21 cellular contexts compared by ENCODE assay signal in the genomic region with DNA sequence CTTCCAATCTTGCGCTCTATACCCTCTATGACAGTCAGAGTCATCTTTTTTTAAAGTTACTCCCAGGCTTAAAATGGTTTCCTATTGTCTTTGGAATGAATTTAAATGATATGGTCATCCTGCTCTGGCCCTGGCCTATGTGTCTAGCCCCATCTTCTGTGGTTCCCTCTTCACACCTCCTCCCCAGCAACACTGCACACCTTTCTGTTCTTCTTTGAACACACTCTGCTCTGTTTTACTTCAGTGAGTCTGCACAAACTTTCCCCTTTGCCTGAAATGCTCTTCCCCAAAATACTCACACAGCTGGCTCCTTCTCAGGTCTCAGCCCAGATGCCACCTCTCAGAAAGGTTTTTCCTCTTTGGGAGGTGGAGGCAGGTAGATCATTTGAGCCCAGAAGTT.
A peak's percentile ranks its signal among the peaks of the same experiment; 100 is the strongest.
DNase-seq lines count a peak whose midpoint lies in the region; ATAC-seq, FAIRE-seq and TF ChIP-seq lines count a peak whose summit lies in the region.
"Had no signal": no experiment of that assay in that cellular context is flagged by ENCODE, and none has a peak within 500 bp of the region (broad histone marks: within the 10 kb centered on the region; RNA-seq: fewer than 3 reads in every experiment).

No MANE protein-coding gene starts in this region.

- no peak overlapping the region for H3K4me3 Mint-ChIP-seq in activated CD4-positive, alpha-beta memory T cell treated with anti-CD3 and anti-CD28 coated beads for 36 hours
- H3K4me3 Mint-ChIP-seq in activated CD4-positive, alpha-beta memory T cell treated with anti-CD3 and anti-CD28 coated beads, Interleukin-2, amount 10 ng/mL, durations not matched to agents 7 days and 5 days: no peak overlapping the region
- H3K4me3 Mint-ChIP-seq in activated naive CD8-positive, alpha-beta T cell: peak overlapping the region; percentile 8
- H3K4me3 Mint-ChIP-seq in nephron: no peak overlapping the region

- intact Hi-C loops in activated CD4-positive, alpha-beta memory T cell treated with anti-CD3 and anti-CD28 coated beads for 36 hours (cut with micrococcal nuclease): no loop called here

- peaks cover 92% of the 10 kb centered on the region for H3K4me1 Mint-ChIP-seq in activated CD4-positive, alpha-beta memory T cell treated with anti-CD3 and anti-CD28 coated beads for 36 hours (ENCODE audit: low read depth)
- peaks cover 74% of the 10 kb centered on the region for H3K4me1 Mint-ChIP-seq in activated CD4-positive, alpha-beta memory T cell treated with anti-CD3 and anti-CD28 coated beads, Interleukin-2, amount 10 ng/mL, durations not matched to agents 7 days and 5 days
- H3K4me1 Mint-ChIP-seq in activated naive CD8-positive, alpha-beta T cell (ENCODE audit: low read depth): peaks cover 90% of the 10 kb centered on the region
- H3K4me1 Mint-ChIP-seq in nephron: peaks cover 76% of the 10 kb centered on the region

- peak overlapping the region; percentile 78 for H3K27ac Mint-ChIP-seq in activated CD4-positive, alpha-beta memory T cell treated with anti-CD3 and anti-CD28 coated beads for 36 hours
- H3K27ac Mint-ChIP-seq in activated CD4-positive, alpha-beta memory T cell treated with anti-CD3 and anti-CD28 coated beads, Interleukin-2, amount 10 ng/mL, durations not matched to agents 7 days and 5 days: no peak overlapping the region
- H3K27ac Mint-ChIP-seq in activated naive CD8-positive, alpha-beta T cell: peak overlapping the region; percentile 84
- peak overlapping the region in 2 of 3 experiments; percentile 5 to 18 for H3K27ac Mint-ChIP-seq in nephron

- POLR2A ChIA-PET in activated CD4-positive, alpha-beta memory T cell treated with anti-CD3 and anti-CD28 coated beads for 36 hours (lab: Charles Lee): no interaction called here
- POLR2A ChIA-PET in activated CD4-positive, alpha-beta memory T cell treated with anti-CD3 and anti-CD28 coated beads, Interleukin-2, amount 10 ng/mL, durations not matched to agents 7 days and 5 days (lab: Charles Lee): no interaction called here

- H3K36me3 Mint-ChIP-seq in activated CD4-positive, alpha-beta memory T cell treated with anti-CD3 and anti-CD28 coated beads for 36 hours: peaks cover 58% of the 10 kb centered on the region
- peaks cover 79% of the 10 kb centered on the region for H3K36me3 Mint-ChIP-seq in activated CD4-positive, alpha-beta memory T cell treated with anti-CD3 and anti-CD28 coated beads, Interleukin-2, amount 10 ng/mL, durations not matched to agents 7 days and 5 days (ENCODE audit: low read depth)
- H3K36me3 Mint-ChIP-seq in activated naive CD8-positive, alpha-beta T cell: peaks cover 46% of the 10 kb centered on the region
- peaks cover 26% of the 10 kb centered on the region for H3K36me3 Mint-ChIP-seq in nephron (ENCODE audit: low read depth)

- TF ChIP-seq POLR2A in GM12891 (IDR thresholded peaks at IDR 0.05; ENCODE audit: low read depth, low read length) (no peak), GM12892 (IDR thresholded peaks at IDR 0.05; ENCODE audit: low read depth, low read length) (no peak)

- no peak for DNase-seq in activated CD4-positive, alpha-beta memory T cell treated with anti-CD3 and anti-CD28 coated beads for 36 hours
- no peak for DNase-seq in activated CD4-positive, alpha-beta memory T cell treated with anti-CD3 and anti-CD28 coated beads, Interleukin-2, amount 10 ng/mL, durations not matched to agents 7 days and 5 days
- DNase-seq in GM12891 (ENCODE audit: insufficient read length, low spot score): no peak
- no peak for DNase-seq in NCI-H2227 (lab: John Stamatoyannopoulos, UW; ENCODE audit: unreplicated experiment)
- DNase-seq in GM12892 (ENCODE audit: insufficient read length): no peak
- DNase-seq: amygdala, C1 segment of cervical spinal cord, DMS153, foreskin keratinocyte, GF-D8, kidney, NCI-H1694, NCI-H226, Peyer's patch, SK-N-SH, substantia nigra had no signal

- H3K27me3 Mint-ChIP-seq in activated CD4-positive, alpha-beta memory T cell treated with anti-CD3 and anti-CD28 coated beads for 36 hours: no peaks in the 10 kb centered on the region
- no peaks in the 10 kb centered on the region for H3K27me3 Mint-ChIP-seq in activated CD4-positive, alpha-beta memory T cell treated with anti-CD3 and anti-CD28 coated beads, Interleukin-2, amount 10 ng/mL, durations not matched to agents 7 days and 5 days
- H3K27me3 Mint-ChIP-seq in activated naive CD8-positive, alpha-beta T cell: no peaks in the 10 kb centered on the region
- no peaks in the 10 kb centered on the region for H3K27me3 Mint-ChIP-seq in nephron (ENCODE audit: low read depth)

- no peak for ATAC-seq in HG03457 (IDR thresholded peaks at IDR 0.05; ENCODE audit: unreplicated experiment)
- ATAC-seq: A549, foreskin keratinocyte had no signal

- no peak for TF ChIP-seq CTCF in nephron (IDR thresholded peaks at IDR 0.05; ENCODE audit: unreplicated experiment in 3 of 3)

- FAIRE-seq in GM12891 (lab: Jason Lieb, UNC): no peak
- FAIRE-seq in GM12892 (lab: Jason Lieb, UNC): no peak
- FAIRE-seq: A549, kidney, urothelium cell line had no signal

- CTCF ChIA-PET in activated CD4-positive, alpha-beta memory T cell treated with anti-CD3 and anti-CD28 coated beads for 36 hours (lab: Charles Lee): no interaction called here
- CTCF ChIA-PET in activated CD4-positive, alpha-beta memory T cell treated with anti-CD3 and anti-CD28 coated beads, Interleukin-2, amount 10 ng/mL, durations not matched to agents 7 days and 5 days (lab: Charles Lee): interaction anchor here (0.8 to 1.3 kb wide), 2 partner anchors 17 to 37 kb away, joined by 3 to 5 read pairs; no protein-coding TSS in a partner anchor

- no peaks in the 10 kb centered on the region for H3K9me3 Mint-ChIP-seq in activated CD4-positive, alpha-beta memory T cell treated with anti-CD3 and anti-CD28 coated beads for 36 hours
- no peaks in the 10 kb centered on the region for H3K9me3 Mint-ChIP-seq in activated CD4-positive, alpha-beta memory T cell treated with anti-CD3 and anti-CD28 coated beads, Interleukin-2, amount 10 ng/mL, durations not matched to agents 7 days and 5 days
- H3K9me3 Mint-ChIP-seq in activated naive CD8-positive, alpha-beta T cell (ENCODE audit: low read depth): no peaks in the 10 kb centered on the region
- H3K9me3 Mint-ChIP-seq in nephron: no peaks in the 10 kb centered on the region

TF ChIP-seq in GM12891, 5 proteins besides CTCF, POLR2A, EP300 and RAD21:
- 0 out of 2 replicates have a peak, but pooled peaks have one; percentile 4 for TF ChIP-seq SPI1 (IDR thresholded peaks at IDR 0.05; ENCODE audit: low read depth, low read length)
- no peak for TF ChIP-seq POU2F2 (IDR thresholded peaks at IDR 0.05; ENCODE audit: low read depth, low read length)
- no peak for TF ChIP-seq POLR2AphosphoS5 (IDR thresholded peaks at IDR 0.05; ENCODE audit: low read depth, low read length)
- no peak for TF ChIP-seq PAX5 (IDR thresholded peaks at IDR 0.05; ENCODE audit: insufficient read depth, low read length, severe bottlenecking)
- TF ChIP-seq TAF1 (IDR thresholded peaks at IDR 0.05; ENCODE audit: low read depth, low read length): no peak
